ENCODE assay signal across 12 cellular contexts in genomic region chr17:38921756-38922411, GRCh38. TPM values are rescaled to one million over a fixed set of nuclear protein-coding genes. Genes with fewer than 3 reads are reported as not detected.
DNase-seq lines count a peak whose midpoint lies in the region; ATAC-seq and TF ChIP-seq lines count a peak whose summit lies in the region.
"Had no signal": no experiment of that assay in that cellular context is flagged by ENCODE, and none has a peak within 500 bp of the region (broad histone marks: within the 10 kb centered on the region; RNA-seq: fewer than 3 reads in every experiment).

No MANE protein-coding gene starts in this region.

- H3K27ac ChIP-seq in PC-9 (peak overlapping the region; percentile 18; the same call in 1 of the 2 replicates), dorsolateral prefrontal cortex (peak overlapping the region in 49 of 59 donors; percentile 4 to 86 (median 63))
- H3K27ac ChIP-seq: right lobe of liver had no signal

- H3K27ac Mint-ChIP-seq in Calu3 (ENCODE audit: unreplicated experiment) (peak overlapping the region; percentile 6), progenitor cell of endocrine pancreas (peak overlapping the region; percentile 2)

- intact Hi-C loops in Calu3 (cut with micrococcal nuclease; ENCODE audit: unreplicated experiment): no loop called here
- intact Hi-C loops in PC-9 (cut with micrococcal nuclease; ENCODE audit: unreplicated experiment): loop anchor here (5.0 kb wide), 2 partner anchors 35 to 230 kb away; partner anchors contain the start of gene PLXDC1
- intact Hi-C loops in dorsolateral prefrontal cortex (cut with DNase I): loop anchor here in 1 of 2 donors (5.0 kb wide), 1 partner anchor 50 kb away; the partner anchor contains the start of gene LASP1

- DNase-seq in Calu3 (peak; percentile 4), PC-9 (no peak), dorsolateral prefrontal cortex (peak in 3 of 10 donors; percentile 25 to 41 (median 38)), progenitor cell of endocrine pancreas (ENCODE audit: low spot score, unreplicated experiment) (no peak), AG20443 (ENCODE audit: low spot score) (no peak), GM20000 (ENCODE audit: low spot score) (no peak)
- DNase-seq: SHP77, trophoblast cell had no signal

- TF ChIP-seq CTCF in Calu3 (IDR thresholded peaks at IDR 0.05; ENCODE audit: unreplicated experiment) (no peak), PC-9 (conservative IDR thresholded peaks at IDR 0.05) (no peak), dorsolateral prefrontal cortex (IDR thresholded peaks at IDR 0.05 in 54 of 56, conservative IDR thresholded peaks at IDR 0.05 in 2 of 56; ENCODE audit: low read depth in 1 of 56, partially characterized antibody in 56 of 56) (no peak), progenitor cell of endocrine pancreas (IDR thresholded peaks at IDR 0.05; ENCODE audit: unreplicated experiment) (no peak), GM20000 (IDR thresholded peaks at IDR 0.05; ENCODE audit: extremely low read depth, missing control alignments) (no peak)

- H3K4me3 Mint-ChIP-seq in Calu3 (ENCODE audit: low read depth, unreplicated experiment): no peak overlapping the region
- no peak overlapping the region for H3K4me3 Mint-ChIP-seq in progenitor cell of endocrine pancreas (ENCODE audit: low read depth)

- no peaks in the 10 kb centered on the region for H3K9me3 Mint-ChIP-seq in Calu3 (ENCODE audit: low read depth, unreplicated experiment)
- no peaks in the 10 kb centered on the region for H3K9me3 Mint-ChIP-seq in progenitor cell of endocrine pancreas (ENCODE audit: low read depth)

- no peaks in the 10 kb centered on the region for H3K4me1 ChIP-seq in PC-9 (replicated peaks; ENCODE audit: insufficient read depth)

- peaks cover 57% of the 10 kb centered on the region for H3F3A ChIP-seq in PC-9 (ENCODE audit: insufficient read depth, low read depth)

- no peak overlapping the region for H3K4me3 ChIP-seq in PC-9
- peak overlapping the region in 1 of 59 donors; percentile 2 for H3K4me3 ChIP-seq in dorsolateral prefrontal cortex
- H3K4me3 ChIP-seq: right lobe of liver had no signal

- peaks cover 70% of the 10 kb centered on the region for H3K36me3 Mint-ChIP-seq in Calu3 (ENCODE audit: insufficient read depth, unreplicated experiment)
- peaks cover 10% of the 10 kb centered on the region for H3K36me3 Mint-ChIP-seq in progenitor cell of endocrine pancreas (ENCODE audit: insufficient read depth)

- H3K79me2 ChIP-seq in PC-9 (ENCODE audit: low read depth): no peaks in the 10 kb centered on the region

- BruUV-seq in Calu3 (replicated peaks; lab: Mats Ljungman, UMichigan): no TSS peak
- no TSS peak for BruUV-seq in PC-9 (replicated peaks; lab: Mats Ljungman, UMichigan)

- H3K27me3 Mint-ChIP-seq in Calu3 (ENCODE audit: unreplicated experiment) (no peaks in the 10 kb centered on the region), progenitor cell of endocrine pancreas (no peaks in the 10 kb centered on the region)

- H3K36me3 ChIP-seq in PC-9 (ENCODE audit: low read depth): peaks cover 13% of the 10 kb centered on the region; the same call in 1 of the 2 replicates

- POLR2A ChIA-PET in PC-9 (lab: Charles Lee; ENCODE audit: unreplicated experiment): interaction anchor here (0.6 kb wide), 2 partner anchors 42 to 161 kb away, joined by 3 to 4 read pairs; no protein-coding TSS in a partner anchor

- H3K4me2 ChIP-seq in PC-9: no peak overlapping the region

- no peaks in the 10 kb centered on the region for H3K27me3 ChIP-seq in PC-9 (ENCODE audit: insufficient read depth, low read depth)
- no peaks in the 10 kb centered on the region for H3K27me3 ChIP-seq in dorsolateral prefrontal cortex
- H3K27me3 ChIP-seq: right lobe of liver had no signal

- H4K20me1 ChIP-seq in PC-9 (ENCODE audit: insufficient read depth): peaks cover 16% of the 10 kb centered on the region

- H3K4me1 Mint-ChIP-seq in Calu3 (ENCODE audit: low read depth, unreplicated experiment) (no peaks in the 10 kb centered on the region), progenitor cell of endocrine pancreas (ENCODE audit: low read depth) (peaks cover 11% of the 10 kb centered on the region)

- H3K9me3 ChIP-seq in PC-9 (ENCODE audit: insufficient read depth, low read depth): no peaks in the 10 kb centered on the region
- H3K9me3 ChIP-seq: right lobe of liver had no signal

- no peak for ATAC-seq in HG02798 (IDR thresholded peaks at IDR 0.05; ENCODE audit: poor library complexity, unreplicated experiment)
- no peak for ATAC-seq in HG02571 (IDR thresholded peaks at IDR 0.05; ENCODE audit: unreplicated experiment)

- H2AFZ ChIP-seq in PC-9: no peak overlapping the region

- H3K9me2 ChIP-seq in PC-9 (ENCODE audit: insufficient read depth): no peaks in the 10 kb centered on the region

- CTCF ChIA-PET in Calu3 (lab: Charles Lee): interaction anchor here (1.3 to 3.2 kb wide), 3 partner anchors 51 to 231 kb away, joined by 3 to 10 read pairs (median 4); no protein-coding TSS in a partner anchor
- CTCF ChIA-PET in PC-9 (lab: Charles Lee): interaction anchor here (0.9 to 1.1 kb wide), 2 partner anchors 36 to 71 kb away, joined by 3 read pairs; no protein-coding TSS in a partner anchor

RNA-seq across cellular contexts. Expression of gene FBXO47, which starts 45.3 kb away (rescaled TPM):
- total RNA-seq in Calu3 (2022): not detected in 2 replicates
- total RNA-seq in PC-9 (2021): not detected in 2 replicates
- under 1 TPM in 10 of 120 experiments, not detected in 110; 0.14 to 0.39 (median 0.26) TPM for total RNA-seq in dorsolateral prefrontal cortex
- total RNA-seq in progenitor cell of endocrine pancreas: not detected in 2 replicates
- total RNA-seq: LHCN-M2, right lobe of liver had no signal

RNA-seq across cellular contexts. Expression of gene LASP1, which starts 52.0 kb away (rescaled TPM):
- total RNA-seq in Calu3 (2022): 479 and 558 TPM in 2 replicates
- total RNA-seq in PC-9 (2021): 220 and 309 TPM in 2 replicates
- 100 to 1,000 TPM in 14 of 120 experiments, 10 to 100 TPM in 106; 54.6 to 125 (median 90.0) TPM for total RNA-seq in dorsolateral prefrontal cortex
- 134 and 135 TPM in 2 replicates for total RNA-seq in progenitor cell of endocrine pancreas
